1 cellular context compared by ENCODE assay signal in the genomic region with DNA sequence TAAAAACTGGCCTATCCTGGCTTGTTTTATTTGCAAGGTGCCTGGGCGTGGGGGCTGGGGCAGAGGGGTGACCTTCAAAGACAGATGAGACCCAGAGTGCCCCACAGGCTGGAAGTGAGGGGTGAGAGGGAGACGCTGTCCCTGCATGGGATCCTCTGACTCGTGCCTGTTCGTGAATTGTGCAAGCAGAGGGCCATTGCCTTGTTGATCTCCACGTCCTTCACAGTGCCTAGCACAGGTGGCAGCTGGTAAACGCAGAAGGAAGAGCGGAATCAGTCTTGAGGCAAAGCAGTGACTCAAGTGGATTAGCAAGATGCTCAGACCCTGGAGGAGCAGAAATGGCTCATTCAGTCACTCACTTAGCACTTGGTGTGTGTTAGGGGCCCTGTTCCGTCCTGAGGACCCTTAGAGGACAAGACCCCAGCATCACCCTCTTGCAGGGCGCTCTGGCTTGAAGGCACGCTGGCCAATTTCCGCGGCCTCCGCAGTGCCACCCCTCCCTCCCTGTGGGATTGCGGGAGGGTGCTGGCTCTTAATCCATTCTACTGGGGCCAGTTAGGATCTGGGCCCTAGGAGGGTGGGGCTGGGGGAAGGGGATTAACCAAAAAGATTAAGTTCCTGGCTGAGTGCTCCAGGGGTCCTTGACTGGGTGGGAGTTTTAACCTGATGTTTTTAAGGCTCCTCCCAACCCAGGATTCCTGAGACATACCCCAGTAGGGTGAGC.
TF ChIP-seq lines count a peak whose summit lies in the region.

No MANE protein-coding gene starts in this region.

TF ChIP-seq in H1, 55 proteins besides CTCF, POLR2A, EP300 and RAD21 (continued from another document):
- no peak for TF ChIP-seq POLR2AphosphoS5 (IDR thresholded peaks at IDR 0.05; ENCODE audit: low read depth, low read length)
- TF ChIP-seq NRF1 (IDR thresholded peaks at IDR 0.05; ENCODE audit: low read depth, low read length), result no peak
- no peak for TF ChIP-seq EGR1 (IDR thresholded peaks at IDR 0.05; ENCODE audit: borderline replicate concordance, low read depth, low read length)
- TF ChIP-seq, protein P1, sequence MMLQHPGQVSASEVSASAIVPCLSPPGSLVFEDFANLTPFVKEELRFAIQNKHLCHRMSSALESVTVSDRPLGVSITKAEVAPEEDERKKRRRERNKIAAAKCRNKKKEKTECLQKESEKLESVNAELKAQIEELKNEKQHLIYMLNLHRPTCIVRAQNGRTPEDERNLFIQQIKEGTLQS (IDR thresholded peaks at IDR 0.05; ENCODE audit: insufficient read depth, low read depth, low read length), result no peak
- TF ChIP-seq, protein P2, sequence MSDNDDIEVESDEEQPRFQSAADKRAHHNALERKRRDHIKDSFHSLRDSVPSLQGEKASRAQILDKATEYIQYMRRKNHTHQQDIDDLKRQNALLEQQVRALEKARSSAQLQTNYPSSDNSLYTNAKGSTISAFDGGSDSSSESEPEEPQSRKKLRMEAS (IDR thresholded peaks at IDR 0.05), result no peak
- TF ChIP-seq CEBPB (IDR thresholded peaks at IDR 0.05; ENCODE audit: low read depth, low read length), result no peak
- TF ChIP-seq SP4 (IDR thresholded peaks at IDR 0.05; ENCODE audit: low read length), result no peak
- no peak for TF ChIP-seq PHF8 (conservative IDR thresholded peaks at IDR 0.05; ENCODE audit: low read depth, low read length)
- no peak for TF ChIP-seq SIRT6 (IDR thresholded peaks at IDR 0.05; ENCODE audit: low read length)
- no peak for TF ChIP-seq TAF1 (IDR thresholded peaks at IDR 0.05; ENCODE audit: low read depth, low read length)
- no peak for TF ChIP-seq MAFK (IDR thresholded peaks at IDR 0.05; ENCODE audit: low read depth, low read length)
